Comparison of ENCODE assay signal across 21 cellular contexts in the genomic region with DNA sequence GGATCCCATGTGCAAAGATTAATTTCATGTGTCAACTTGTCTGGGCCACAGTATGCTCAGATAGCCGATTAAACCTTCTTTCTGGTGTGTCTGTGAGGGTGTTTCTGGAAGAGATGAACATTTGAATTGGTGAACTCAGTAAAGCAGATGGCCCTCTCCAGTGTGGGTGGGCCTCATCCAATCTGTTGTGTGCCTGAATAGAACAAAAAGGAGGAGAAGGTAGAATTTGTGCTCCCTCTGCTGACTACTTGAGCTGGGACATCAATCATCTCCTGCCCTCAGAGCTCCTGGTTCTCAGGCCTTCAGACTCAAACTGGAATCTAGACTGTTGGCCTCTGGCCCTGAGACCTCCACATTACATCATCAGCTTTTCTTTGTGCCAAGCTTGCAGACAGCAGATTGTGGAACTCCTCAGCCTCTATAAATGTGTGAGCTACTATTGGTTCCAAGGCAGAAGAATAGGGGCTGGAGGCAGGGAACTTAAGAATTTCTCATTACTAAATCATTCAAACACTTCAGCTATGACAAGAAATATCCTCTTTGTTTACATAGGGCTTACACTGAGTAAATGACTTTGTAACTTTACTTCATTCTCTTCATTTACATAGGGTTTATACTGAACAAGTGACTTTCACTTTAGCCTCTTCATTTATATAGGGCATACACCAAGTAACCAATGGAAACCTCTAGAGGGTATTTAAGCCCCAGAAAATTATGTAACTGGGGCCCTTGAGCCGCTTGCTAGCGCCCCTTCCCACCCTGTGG.
DNase-seq lines count a peak whose midpoint lies in the region; ATAC-seq and TF ChIP-seq lines count a peak whose summit lies in the region.
"Had no signal": no experiment of that assay in that cellular context is flagged by ENCODE, and none has a peak within 500 bp of the region (broad histone marks: within the 10 kb centered on the region; RNA-seq: fewer than 3 reads in every experiment).

No MANE protein-coding gene starts in this region.

- TF ChIP-seq CTCF in MCF 10A (IDR thresholded peaks at IDR 0.05; ENCODE audit: unreplicated experiment): no peak
- TF ChIP-seq CTCF in breast epithelium (IDR thresholded peaks at IDR 0.05): no peak
- peak; percentile 59 for TF ChIP-seq CTCF in endodermal cell (conservative IDR thresholded peaks at IDR 0.05)

- H3K4me1 Mint-ChIP-seq in MCF 10A (ENCODE audit: insufficient read depth, unreplicated experiment) (no peaks in the 10 kb centered on the region), endodermal cell (no peaks in the 10 kb centered on the region)

- no peaks in the 10 kb centered on the region for H3K36me3 Mint-ChIP-seq in MCF 10A (ENCODE audit: insufficient read depth, unreplicated experiment)
- H3K36me3 Mint-ChIP-seq in endodermal cell (ENCODE audit: low read depth): no peaks in the 10 kb centered on the region

- no TSS peak for BruUV-seq in MCF 10A (replicated peaks; lab: Mats Ljungman, UMichigan)

- H3K27ac ChIP-seq in breast epithelium: no peak overlapping the region
- H3K27ac ChIP-seq in endodermal cell (ENCODE audit: low read depth, low read length): no peak overlapping the region
- H3K27ac ChIP-seq: A549, esophagus muscularis mucosa, sigmoid colon, transverse colon had no signal

- CTCF ChIA-PET in MCF 10A (lab: Yijun Ruan, JAX): interaction anchor here (0.7 to 1.3 kb wide), 4 partner anchors 10 to 567 kb away, joined by 3 to 4 read pairs (median 4); no protein-coding TSS in a partner anchor

- intact Hi-C loops in MCF 10A (cut with micrococcal nuclease) (loop anchor here (1.0 kb wide), 1 partner anchor 743 kb away; no protein-coding TSS in a partner anchor), breast epithelium (cut with DNase I; ENCODE audit: low total_unique reads) (no loop called here)

- H3K4me3 Mint-ChIP-seq in MCF 10A (ENCODE audit: unreplicated experiment): no peak overlapping the region
- H3K4me3 Mint-ChIP-seq in endodermal cell: no peak overlapping the region

- TF ChIP-seq POLR2A in breast epithelium (IDR thresholded peaks at IDR 0.05): no peak

- H3K27ac Mint-ChIP-seq in MCF 10A (ENCODE audit: low read depth, unreplicated experiment): no peak overlapping the region
- no peak overlapping the region for H3K27ac Mint-ChIP-seq in endodermal cell

- DNase-seq in MCF 10A (ENCODE audit: unreplicated experiment) (peak; percentile 11), breast epithelium (ENCODE audit: low spot score in 2 of 2) (no peak), NCI-H524 treated with DMSO at 0.1 percent for 48 hours (lab: John Stamatoyannopoulos, UW) (peak; percentile 74), endodermal cell (no peak), superior temporal gyrus (ENCODE audit: extremely low spot score) (peak; percentile 64), AG20443 (ENCODE audit: low spot score) (no peak), cerebellum (ENCODE audit: low spot score) (no peak)
- DNase-seq: activated CD4-positive, alpha-beta T cell treated with anti-CD3 and anti-CD28 coated beads for 48 hours; C1 segment of cervical spinal cord; DMS79 treated with DMSO at 0.1 percent for 48 hours; MG63; NCI-H2029 treated with DMSO at 0.1 percent for 48 hours; NK-92 treated with Interleukin-12 subunit alpha and Interleukin-12 subunit beta, amount 100 ng/mL, for 24 hours; nucleus accumbens; RPMI8226; sigmoid colon; stimulated activated naive CD4-positive, alpha-beta T cell treated with Interleukin-2 at 50 U/mL for 16 hours; transverse colon had no signal

- no peak overlapping the region for H3K9ac ChIP-seq in endodermal cell (ENCODE audit: extremely low read depth, low read length, poor library complexity, severe bottlenecking)

- no peaks in the 10 kb centered on the region for H3K36me3 ChIP-seq in breast epithelium
- no peaks in the 10 kb centered on the region for H3K36me3 ChIP-seq in endodermal cell (ENCODE audit: control insufficient read depth, insufficient read depth, low read length)
- H3K36me3 ChIP-seq: esophagus muscularis mucosa, MG63, sigmoid colon, transverse colon had no signal

- no peaks in the 10 kb centered on the region for H3K27me3 ChIP-seq in breast epithelium
- H3K27me3 ChIP-seq in endodermal cell (ENCODE audit: control insufficient read depth, insufficient read depth, low read length, poor library complexity, severe bottlenecking): no peaks in the 10 kb centered on the region
- H3K27me3 ChIP-seq: esophagus muscularis mucosa, MG63, sigmoid colon, transverse colon had no signal

- WGBS in endodermal cell (ENCODE audit: insufficient coverage in 1 of 2, insufficient read length in 1 of 2), 2 experiments: 89 to 100% methylated on average over 3 of the region's 3 CpGs

- H3K9me3 Mint-ChIP-seq in MCF 10A (ENCODE audit: unreplicated experiment) (no peaks in the 10 kb centered on the region), endodermal cell (no peaks in the 10 kb centered on the region)

- H3K27me3 Mint-ChIP-seq in MCF 10A (ENCODE audit: insufficient read depth, unreplicated experiment) (no peaks in the 10 kb centered on the region), endodermal cell (ENCODE audit: insufficient read depth) (no peaks in the 10 kb centered on the region)

- H3K4me1 ChIP-seq in breast epithelium: no peaks in the 10 kb centered on the region
- no peaks in the 10 kb centered on the region for H3K4me1 ChIP-seq in endodermal cell (ENCODE audit: control insufficient read depth, insufficient read depth, low read length)
- H3K4me1 ChIP-seq: A549, esophagus muscularis mucosa, sigmoid colon, transverse colon had no signal

- H3K9me3 ChIP-seq in breast epithelium (no peaks in the 10 kb centered on the region), endodermal cell (ENCODE audit: control insufficient read depth, low read length) (no peaks in the 10 kb centered on the region)
- H3K9me3 ChIP-seq: A549, esophagus muscularis mucosa, MG63, sigmoid colon, transverse colon had no signal

- POLR2A ChIA-PET in MCF 10A (lab: Yijun Ruan, JAX): no interaction called here

- ATAC-seq in GM18907 (IDR thresholded peaks at IDR 0.05; ENCODE audit: unreplicated experiment): no peak
- ATAC-seq: A549 had no signal

- H3K4me3 ChIP-seq in breast epithelium (no peak overlapping the region), endodermal cell (ENCODE audit: low read length) (no peak overlapping the region)
- H3K4me3 ChIP-seq: A549, esophagus muscularis mucosa, MG63, sigmoid colon, transverse colon had no signal

Comparison
In these comparisons a context has a peak if more than half of its experiments do, and no peak if none do; other contexts are left out.
1. DNase-seq: peak in MCF 10A (single experiment), NCI-H524 treated with DMSO at 0.1 percent for 48 hours (single experiment) and superior temporal gyrus (single experiment); none in breast epithelium (0 of 2), endodermal cell (single experiment), AG20443 (single experiment) and cerebellum (single experiment).